Comparison of ENCODE assay signal across 8 cellular contexts in genomic region chr1:109532365-109533136, GRCh38. TPM values are rescaled to one million over a fixed set of nuclear protein-coding genes. Genes with fewer than 3 reads are reported as not detected.
DNase-seq lines count a peak whose midpoint lies in the region; ATAC-seq, FAIRE-seq and TF ChIP-seq lines count a peak whose summit lies in the region.

No MANE protein-coding gene starts in this region.

- peak overlapping the region; percentile 89 for H2AFZ ChIP-seq in HepG2 (ENCODE audit: low read length)

- 11% methylated on average over 9 of the region's 12 CpGs for WGBS in HepG2 (ENCODE audit: low lambda C conversion rate)

- no peaks in the 10 kb centered on the region for H4K20me1 ChIP-seq in HepG2 (ENCODE audit: insufficient read depth, low read length)

- H3K27me3 ChIP-seq in HepG2 (ENCODE audit: control insufficient read depth in 1 of 2, insufficient read depth in 2 of 2, low read length in 2 of 2) = peaks cover 8 to 46% of the 10 kb centered on the region in 2 experiments; a peak in 4 of 5 replicates

- H3K4me2 ChIP-seq in HepG2 (ENCODE audit: low read depth, low read length) = peak overlapping the region; percentile 87

- TF ChIP-seq EP300 in HepG2 (IDR thresholded peaks at IDR 0.05; ENCODE audit: low read depth in 2 of 2, low read length in 2 of 2) (no peak), HepG2 (CRISPR knock-in tag; IDR thresholded peaks at IDR 0.05; ENCODE audit: borderline replicate concordance) (no peak)

- in situ Hi-C loops in HepG2 (cut with HindIII; ENCODE audit: extremely low pct_ligation_motif_present, low pct_unique_long_range_greater_than_20kb) = loop anchor here (5.0 to 10.0 kb wide), 2 partner anchors 40 to 268 kb away; partner anchors contain the start of gene CYB561D1

- TF ChIP-seq POLR2A in HepG2 (IDR thresholded peaks at IDR 0.05; ENCODE audit: insufficient read depth in 1 of 2, low read depth in 2 of 2, low read length in 2 of 2) = no peak

- peak overlapping the region in 2 of 3 experiments; percentile 29 to 67; a peak in 2 of 6 replicates for H3K4me3 ChIP-seq in HepG2 (replicated peaks in 1 of 3; ENCODE audit: insufficient read depth in 1 of 3, low read depth in 2 of 3, low read length in 3 of 3)

- DNase-seq in NCI-H460 (ENCODE audit: extremely low read depth, low read depth) (peak; percentile 65), cerebellum (ENCODE audit: low spot score) (peak; percentile 89), HepG2 (ENCODE audit: low spot score) (peak; percentile 75)
- DNase-seq in activated CD4-positive, alpha-beta T cell treated with anti-CD3 and anti-CD28 coated beads for 24 hours (ENCODE audit: low read depth in 2 of 2) = peak; percentile 90 to 93
- DNase-seq in stimulated activated CD4-positive, alpha-beta T cell treated with anti-CD3 and anti-CD28 coated beads, Interleukin-2, amount 100 ng/mL, for 4 hours (ENCODE audit: low read depth) = peak; percentile 83

- peak; percentile 87 for ATAC-seq in GM18511 (IDR thresholded peaks at IDR 0.05; ENCODE audit: unreplicated experiment)
- ATAC-seq in HG03159 (IDR thresholded peaks at IDR 0.05; ENCODE audit: unreplicated experiment) = peak; percentile 56
- ATAC-seq in HepG2 = peak; percentile 86

- intact Hi-C loops in HepG2 (cut with micrococcal nuclease; ENCODE audit: unreplicated experiment) = loop anchor here (1.0 kb wide), 2 partner anchors 34 to 38 kb away; partner anchors contain the start of gene CYB561D1

- CTCF ChIA-PET in HepG2 (lab: Yijun Ruan, JAX; ENCODE audit: low intra/inter-chr PET ratio, low total read pairs) = interaction anchor here (0.7 to 4.5 kb wide), 6 partner anchors 30 to 269 kb away, joined by 3 to 81 read pairs (median 20); partner anchors contain the start of gene CYB561D1

- H3K27ac ChIP-seq in 22Rv1 (no peak overlapping the region), HepG2 (ENCODE audit: extremely low read length, insufficient read depth, low read length) (no peak overlapping the region)

- TF ChIP-seq RAD21 in HepG2 (CRISPR knock-in tag; IDR thresholded peaks at IDR 0.05) = peak; percentile 83

- no peaks in the 10 kb centered on the region for H3K36me3 ChIP-seq in HepG2 (replicated peaks in 1 of 2; ENCODE audit: control insufficient read depth in 1 of 2, insufficient read depth in 2 of 2, low read length in 2 of 2)

- BruUV-seq in HepG2 (replicated peaks; lab: Mats Ljungman, UMichigan) = no TSS peak

- FAIRE-seq in HepG2 (lab: Jason Lieb, UNC) = peak; percentile 70

- no peaks in the 10 kb centered on the region for H3K79me2 ChIP-seq in HepG2 (ENCODE audit: insufficient read depth, low read length)

- POLR2A ChIA-PET in HepG2 (lab: Yijun Ruan, JAX) = interaction anchor here (0.7 to 4.4 kb wide), 6 partner anchors 16 to 49 kb away, joined by 3 to 18 read pairs (median 5); partner anchors contain the start of genes AMIGO1, ATXN7L2, CYB561D1 and GNAI3

- H3K9ac ChIP-seq in HepG2 (ENCODE audit: insufficient read depth, low read depth, low read length) = no peak overlapping the region

- no peaks in the 10 kb centered on the region for H3K9me3 ChIP-seq in HepG2 (ENCODE audit: low read length)

- peak; percentile 94 for TF ChIP-seq CTCF in 22Rv1 (IDR thresholded peaks at IDR 0.05)
- TF ChIP-seq CTCF in HepG2 (CRISPR knock-in tag; IDR thresholded peaks at IDR 0.05) = peak; percentile 96

- peaks cover 19% of the 10 kb centered on the region; the same call in 1 of the 2 replicates for H3K4me1 ChIP-seq in HepG2 (ENCODE audit: insufficient read depth, low read length)

RNA-seq across cellular contexts. Expression of gene GPR61, which starts 7.1 kb away (rescaled TPM):
- total RNA-seq in NCI-H460 (2014; rRNA removed; shearing (Covaris generic)) = 0.30 TPM in 1 of 2 replicates, not detected in the other
- not detected in 2 replicates for polyA plus RNA-seq in NCI-H460 (2014; cell fraction: nucleus; rRNA removed)
- 10.9 TPM for total RNA-seq in cerebellum
- not detected in 2 replicates for total RNA-seq in HepG2 (2016; rRNA removed; fragmentation: Illumina TruSeq; extraction: Trizol)
- total RNA-seq in HepG2 (2016; cell fraction: cytosol; rRNA removed; fragmentation: Illumina TruSeq; extraction: Trizol; ENCODE audit: low read depth) = 0.35 and 0.81 TPM in 2 replicates
- total RNA-seq in HepG2 (2016; cell fraction: insoluble cytoplasmic fraction; rRNA removed; fragmentation: Illumina TruSeq; extraction: Trizol) = 0.30 TPM in 1 of 2 replicates, not detected in the other
- 0.46 and 0.48 TPM in 2 replicates for total RNA-seq in HepG2 (2016; cell fraction: membrane; rRNA removed; fragmentation: Illumina TruSeq; extraction: Trizol)
- 0.28 TPM in 1 of 2 replicates, not detected in the other for total RNA-seq in HepG2 (2016; cell fraction: nucleus; rRNA removed; fragmentation: Illumina TruSeq; extraction: Trizol)
- not detected in 2 replicates for polyA plus RNA-seq in HepG2 (2011; rRNA removed)
- not detected in 2 replicates for polyA plus RNA-seq in HepG2 (2011; cell fraction: cytosol; rRNA removed)
- 0.05 TPM in 1 of 2 replicates, not detected in the other for polyA plus RNA-seq in HepG2 (2011; cell fraction: nucleus; rRNA removed)
- polyA plus RNA-seq in HepG2 (2012) = 0.43 and 0.49 TPM in 2 replicates
- polyA plus RNA-seq in HepG2 (2016; cell fraction: cytosol; fragmentation: Illumina TruSeq; extraction: Trizol; ENCODE audit: low read depth) = not detected in 2 replicates
- polyA plus RNA-seq in HepG2 (2016; cell fraction: insoluble cytoplasmic fraction; fragmentation: Illumina TruSeq; extraction: Trizol; ENCODE audit: low read depth) = not detected in 2 replicates
- not detected in 2 replicates for polyA plus RNA-seq in HepG2 (2016; cell fraction: membrane; fragmentation: Illumina TruSeq; extraction: Trizol; ENCODE audit: low read depth)
- not detected in 2 replicates for polyA plus RNA-seq in HepG2 (2016; cell fraction: nucleus; fragmentation: Illumina TruSeq; extraction: Trizol; ENCODE audit: insufficient read depth, low read depth)
- polyA minus RNA-seq in HepG2 (2011; rRNA and poly(A)+ RNA removed; ENCODE audit: low replicate concordance) = 0.40 TPM in 1 of 2 replicates, not detected in the other
- not detected in 2 replicates for polyA minus RNA-seq in HepG2 (2011; cell fraction: cytosol; rRNA and poly(A)+ RNA removed)
- polyA minus RNA-seq in HepG2 (2011; cell fraction: nucleus; rRNA and poly(A)+ RNA removed) = 0.90 TPM in 1 of 2 replicates, not detected in the other

RNA-seq across cellular contexts. Expression of gene GNAI3, which starts 15.9 kb away (rescaled TPM):
- total RNA-seq in NCI-H460 (2014; rRNA removed; shearing (Covaris generic)) = 7.6 and 8.5 TPM in 2 replicates
- polyA plus RNA-seq in NCI-H460 (2014; cell fraction: nucleus; rRNA removed) = 3.1 and 4.0 TPM in 2 replicates
- 13.2 TPM for total RNA-seq in cerebellum
- 9.0 and 11.0 TPM in 2 replicates for total RNA-seq in HepG2 (2016; rRNA removed; fragmentation: Illumina TruSeq; extraction: Trizol)
- total RNA-seq in HepG2 (2016; cell fraction: cytosol; rRNA removed; fragmentation: Illumina TruSeq; extraction: Trizol; ENCODE audit: low read depth) = 1.1 TPM in 2 replicates
- 9.0 and 11.4 TPM in 2 replicates for total RNA-seq in HepG2 (2016; cell fraction: insoluble cytoplasmic fraction; rRNA removed; fragmentation: Illumina TruSeq; extraction: Trizol)
- total RNA-seq in HepG2 (2016; cell fraction: membrane; rRNA removed; fragmentation: Illumina TruSeq; extraction: Trizol) = 2.8 and 3.3 TPM in 2 replicates
- total RNA-seq in HepG2 (2016; cell fraction: nucleus; rRNA removed; fragmentation: Illumina TruSeq; extraction: Trizol) = 7.4 and 8.2 TPM in 2 replicates
- 3.2 and 4.3 TPM in 2 replicates for polyA plus RNA-seq in HepG2 (2011; rRNA removed)
- 1.9 and 3.2 TPM in 2 replicates for polyA plus RNA-seq in HepG2 (2011; cell fraction: cytosol; rRNA removed)
- 1.5 and 1.9 TPM in 2 replicates for polyA plus RNA-seq in HepG2 (2011; cell fraction: nucleus; rRNA removed)
- polyA plus RNA-seq in HepG2 (2012) = 4.1 and 4.5 TPM in 2 replicates
- 0.65 and 0.78 TPM in 2 replicates for polyA plus RNA-seq in HepG2 (2016; cell fraction: cytosol; fragmentation: Illumina TruSeq; extraction: Trizol; ENCODE audit: low read depth)
- 7.9 and 8.3 TPM in 2 replicates for polyA plus RNA-seq in HepG2 (2016; cell fraction: insoluble cytoplasmic fraction; fragmentation: Illumina TruSeq; extraction: Trizol; ENCODE audit: low read depth)
- polyA plus RNA-seq in HepG2 (2016; cell fraction: membrane; fragmentation: Illumina TruSeq; extraction: Trizol; ENCODE audit: low read depth) = 1.5 and 1.6 TPM in 2 replicates
- polyA plus RNA-seq in HepG2 (2016; cell fraction: nucleus; fragmentation: Illumina TruSeq; extraction: Trizol; ENCODE audit: insufficient read depth, low read depth) = 4.4 and 4.6 TPM in 2 replicates
- 4.2 and 4.8 TPM in 2 replicates for polyA minus RNA-seq in HepG2 (2011; rRNA and poly(A)+ RNA removed; ENCODE audit: low replicate concordance)
- polyA minus RNA-seq in HepG2 (2011; cell fraction: cytosol; rRNA and poly(A)+ RNA removed) = 4.1 TPM in 2 replicates
- 20.0 and 20.5 TPM in 2 replicates for polyA minus RNA-seq in HepG2 (2011; cell fraction: nucleus; rRNA and poly(A)+ RNA removed)

RNA-seq across cellular contexts. Expression of gene AMIGO1, which starts 23.0 kb away (rescaled TPM):
- total RNA-seq in NCI-H460 (2014; rRNA removed; shearing (Covaris generic)) = 1.2 and 1.4 TPM in 2 replicates
- polyA plus RNA-seq in NCI-H460 (2014; cell fraction: nucleus; rRNA removed) = 0.79 and 1.1 TPM in 2 replicates
- total RNA-seq in cerebellum (10.1 TPM), HepG2 (2016; rRNA removed; fragmentation: Illumina TruSeq; extraction: Trizol) (1.00 and 1.3 TPM in 2 replicates)
- total RNA-seq in HepG2 (2016; cell fraction: cytosol; rRNA removed; fragmentation: Illumina TruSeq; extraction: Trizol; ENCODE audit: low read depth) = 0.18 and 0.20 TPM in 2 replicates
- 0.86 and 1.2 TPM in 2 replicates for total RNA-seq in HepG2 (2016; cell fraction: insoluble cytoplasmic fraction; rRNA removed; fragmentation: Illumina TruSeq; extraction: Trizol)
- 0.80 and 0.83 TPM in 2 replicates for total RNA-seq in HepG2 (2016; cell fraction: membrane; rRNA removed; fragmentation: Illumina TruSeq; extraction: Trizol)
- 1.3 and 1.4 TPM in 2 replicates for total RNA-seq in HepG2 (2016; cell fraction: nucleus; rRNA removed; fragmentation: Illumina TruSeq; extraction: Trizol)
- polyA plus RNA-seq in HepG2 (2011; rRNA removed) = 0.40 and 0.85 TPM in 2 replicates
- 0.47 and 0.56 TPM in 2 replicates for polyA plus RNA-seq in HepG2 (2011; cell fraction: cytosol; rRNA removed)
- polyA plus RNA-seq in HepG2 (2011; cell fraction: nucleus; rRNA removed) = 0.59 and 0.66 TPM in 2 replicates
- 0.91 and 1.3 TPM in 2 replicates for polyA plus RNA-seq in HepG2 (2012)
- 0.20 TPM in 2 replicates for polyA plus RNA-seq in HepG2 (2016; cell fraction: cytosol; fragmentation: Illumina TruSeq; extraction: Trizol; ENCODE audit: low read depth)
- 0.64 and 0.81 TPM in 2 replicates for polyA plus RNA-seq in HepG2 (2016; cell fraction: insoluble cytoplasmic fraction; fragmentation: Illumina TruSeq; extraction: Trizol; ENCODE audit: low read depth)
- 0.51 and 0.61 TPM in 2 replicates for polyA plus RNA-seq in HepG2 (2016; cell fraction: membrane; fragmentation: Illumina TruSeq; extraction: Trizol; ENCODE audit: low read depth)
- 1.6 and 2.2 TPM in 2 replicates for polyA plus RNA-seq in HepG2 (2016; cell fraction: nucleus; fragmentation: Illumina TruSeq; extraction: Trizol; ENCODE audit: insufficient read depth, low read depth)
- polyA minus RNA-seq in HepG2 (2011; rRNA and poly(A)+ RNA removed; ENCODE audit: low replicate concordance) = 1.2 and 1.7 TPM in 2 replicates
- polyA minus RNA-seq in HepG2 (2011; cell fraction: cytosol; rRNA and poly(A)+ RNA removed) = 0.35 and 0.89 TPM in 2 replicates
- polyA minus RNA-seq in HepG2 (2011; cell fraction: nucleus; rRNA and poly(A)+ RNA removed) = 0.39 and 0.62 TPM in 2 replicates

RNA-seq across cellular contexts. Expression of gene CYB561D1, which starts 38.7 kb away (rescaled TPM):
- total RNA-seq in NCI-H460 (2014; rRNA removed; shearing (Covaris generic)) = 2.3 and 2.8 TPM in 2 replicates
- polyA plus RNA-seq in NCI-H460 (2014; cell fraction: nucleus; rRNA removed) = 4.7 and 5.1 TPM in 2 replicates
- total RNA-seq in cerebellum (5.4 TPM), HepG2 (2016; rRNA removed; fragmentation: Illumina TruSeq; extraction: Trizol) (3.9 and 4.1 TPM in 2 replicates)
- total RNA-seq in HepG2 (2016; cell fraction: cytosol; rRNA removed; fragmentation: Illumina TruSeq; extraction: Trizol; ENCODE audit: low read depth) = 0.44 and 1.0 TPM in 2 replicates
- 3.5 and 4.3 TPM in 2 replicates for total RNA-seq in HepG2 (2016; cell fraction: insoluble cytoplasmic fraction; rRNA removed; fragmentation: Illumina TruSeq; extraction: Trizol)
- total RNA-seq in HepG2 (2016; cell fraction: membrane; rRNA removed; fragmentation: Illumina TruSeq; extraction: Trizol) = 2.2 and 2.3 TPM in 2 replicates
- 4.4 and 5.2 TPM in 2 replicates for total RNA-seq in HepG2 (2016; cell fraction: nucleus; rRNA removed; fragmentation: Illumina TruSeq; extraction: Trizol)
- polyA plus RNA-seq in HepG2 (2011; rRNA removed) = 3.9 and 4.5 TPM in 2 replicates
- 4.0 and 4.2 TPM in 2 replicates for polyA plus RNA-seq in HepG2 (2011; cell fraction: cytosol; rRNA removed)
- 6.7 and 7.1 TPM in 2 replicates for polyA plus RNA-seq in HepG2 (2011; cell fraction: nucleus; rRNA removed)
- polyA plus RNA-seq in HepG2 (2012) = 2.4 and 3.6 TPM in 2 replicates
- polyA plus RNA-seq in HepG2 (2016; cell fraction: cytosol; fragmentation: Illumina TruSeq; extraction: Trizol; ENCODE audit: low read depth) = 0.35 TPM in 2 replicates
- polyA plus RNA-seq in HepG2 (2016; cell fraction: insoluble cytoplasmic fraction; fragmentation: Illumina TruSeq; extraction: Trizol; ENCODE audit: low read depth) = 2.1 and 2.6 TPM in 2 replicates
- 1.2 and 1.4 TPM in 2 replicates for polyA plus RNA-seq in HepG2 (2016; cell fraction: membrane; fragmentation: Illumina TruSeq; extraction: Trizol; ENCODE audit: low read depth)
- 7.6 and 8.4 TPM in 2 replicates for polyA plus RNA-seq in HepG2 (2016; cell fraction: nucleus; fragmentation: Illumina TruSeq; extraction: Trizol; ENCODE audit: insufficient read depth, low read depth)
- polyA minus RNA-seq in HepG2 (2011; rRNA and poly(A)+ RNA removed; ENCODE audit: low replicate concordance) = 10.4 and 12.2 TPM in 2 replicates
- polyA minus RNA-seq in HepG2 (2011; cell fraction: cytosol; rRNA and poly(A)+ RNA removed) = 1.5 and 2.7 TPM in 2 replicates
- polyA minus RNA-seq in HepG2 (2011; cell fraction: nucleus; rRNA and poly(A)+ RNA removed) = 2.3 and 4.1 TPM in 2 replicates

RNA-seq across cellular contexts. Expression of gene ATXN7L2, which starts 48.8 kb away (rescaled TPM):
- 3.1 TPM in 2 replicates for total RNA-seq in NCI-H460 (2014; rRNA removed; shearing (Covaris generic))
- polyA plus RNA-seq in NCI-H460 (2014; cell fraction: nucleus; rRNA removed) = 7.9 and 12.8 TPM in 2 replicates
- total RNA-seq in cerebellum (5.6 TPM), HepG2 (2016; rRNA removed; fragmentation: Illumina TruSeq; extraction: Trizol) (1.3 and 2.7 TPM in 2 replicates)
- total RNA-seq in HepG2 (2016; cell fraction: cytosol; rRNA removed; fragmentation: Illumina TruSeq; extraction: Trizol; ENCODE audit: low read depth) = 1.7 and 1.9 TPM in 2 replicates
- total RNA-seq in HepG2 (2016; cell fraction: insoluble cytoplasmic fraction; rRNA removed; fragmentation: Illumina TruSeq; extraction: Trizol) = 1.6 and 2.7 TPM in 2 replicates
- 2.1 and 2.6 TPM in 2 replicates for total RNA-seq in HepG2 (2016; cell fraction: membrane; rRNA removed; fragmentation: Illumina TruSeq; extraction: Trizol)
- 3.2 and 3.4 TPM in 2 replicates for total RNA-seq in HepG2 (2016; cell fraction: nucleus; rRNA removed; fragmentation: Illumina TruSeq; extraction: Trizol)
- 2.8 and 3.0 TPM in 2 replicates for polyA plus RNA-seq in HepG2 (2011; rRNA removed)
- polyA plus RNA-seq in HepG2 (2011; cell fraction: cytosol; rRNA removed) = 1.3 and 2.3 TPM in 2 replicates
- polyA plus RNA-seq in HepG2 (2011; cell fraction: nucleus; rRNA removed) = 14.3 and 20.6 TPM in 2 replicates
- 1.5 and 1.8 TPM in 2 replicates for polyA plus RNA-seq in HepG2 (2012)
- polyA plus RNA-seq in HepG2 (2016; cell fraction: cytosol; fragmentation: Illumina TruSeq; extraction: Trizol; ENCODE audit: low read depth) = 1.1 and 1.3 TPM in 2 replicates
- 2.1 and 2.2 TPM in 2 replicates for polyA plus RNA-seq in HepG2 (2016; cell fraction: insoluble cytoplasmic fraction; fragmentation: Illumina TruSeq; extraction: Trizol; ENCODE audit: low read depth)
- polyA plus RNA-seq in HepG2 (2016; cell fraction: membrane; fragmentation: Illumina TruSeq; extraction: Trizol; ENCODE audit: low read depth) = 1.7 and 2.1 TPM in 2 replicates
- polyA plus RNA-seq in HepG2 (2016; cell fraction: nucleus; fragmentation: Illumina TruSeq; extraction: Trizol; ENCODE audit: insufficient read depth, low read depth) = 8.6 and 9.8 TPM in 2 replicates
- 5.7 and 8.5 TPM in 2 replicates for polyA minus RNA-seq in HepG2 (2011; rRNA and poly(A)+ RNA removed; ENCODE audit: low replicate concordance)
- 0.97 and 1.4 TPM in 2 replicates for polyA minus RNA-seq in HepG2 (2011; cell fraction: cytosol; rRNA and poly(A)+ RNA removed)
- 10.9 and 15.0 TPM in 2 replicates for polyA minus RNA-seq in HepG2 (2011; cell fraction: nucleus; rRNA and poly(A)+ RNA removed)
